Comparison of ENCODE assay signal across 21 cellular contexts in genomic region chr11:78284261-78284660, GRCh38.
DNase-seq lines count a peak whose midpoint lies in the region; ATAC-seq, FAIRE-seq and TF ChIP-seq lines count a peak whose summit lies in the region.
"Had no signal": no experiment of that assay in that cellular context is flagged by ENCODE, and none has a peak within 500 bp of the region (broad histone marks: within the 10 kb centered on the region; RNA-seq: fewer than 3 reads in every experiment).

No MANE protein-coding gene starts in this region.

- H3K4me2 ChIP-seq in DND-41 (ENCODE audit: insufficient read depth, low read length) (peak overlapping the region; percentile 13; the same call in 1 of the 2 replicates), K562 (ENCODE audit: insufficient read depth, low read length) (no peak overlapping the region)
- H3K4me2 ChIP-seq: A549, GM23338 had no signal

- H3K9ac ChIP-seq in DND-41 (ENCODE audit: low read depth, low read length) (peak overlapping the region; percentile 53), K562 (ENCODE audit: insufficient read depth in 1 of 2, low read depth in 2 of 2, low read length in 2 of 2) (peak overlapping the region in 1 of 2 experiments; percentile 76; a peak in 1 of 4 replicates)
- H3K9ac ChIP-seq: BLaER1 treated with 17β-estradiol and CSF1 and Interleukin-3, amounts not matched to agents 10 nM and 100 nM had no signal

- H3K9me3 ChIP-seq in DND-41 (ENCODE audit: insufficient read depth, low read length, severe bottlenecking) (no peaks in the 10 kb centered on the region), K562 (replicated peaks; ENCODE audit: control insufficient read depth, insufficient read depth, low read depth, low read length) (no peaks in the 10 kb centered on the region; the same call in 1 of the 2 replicates), mucosa of descending colon (no peaks in the 10 kb centered on the region)
- H3K9me3 ChIP-seq: BE2C had no signal

- TF ChIP-seq CTCF in DND-41 (IDR thresholded peaks at IDR 0.05; ENCODE audit: borderline replicate concordance, extremely low read depth, low read length, poor library complexity, severe bottlenecking), result no peak
- TF ChIP-seq CTCF in K562 (IDR thresholded peaks at IDR 0.05 in 2 of 3, conservative IDR thresholded peaks at IDR 0.05 in 1 of 3; ENCODE audit: insufficient read depth in 2 of 3, low read depth in 1 of 3, low read length in 3 of 3), result no peak
- no peak for TF ChIP-seq CTCF in GM10248 (IDR thresholded peaks at IDR 0.05; ENCODE audit: control extremely low read depth, extremely low read depth, low read depth, missing control alignments)
- no peak for TF ChIP-seq CTCF in mucosa of descending colon (IDR thresholded peaks at IDR 0.05)

- WGBS in K562 (ENCODE audit: insufficient coverage, low coverage, missing lambda C conversion rate), result 71% methylated on average over 5 of the region's 5 CpGs

- no peak for TF ChIP-seq EP300 in K562 (IDR thresholded peaks at IDR 0.05; ENCODE audit: low read length)

- in situ Hi-C loops in K562 (cut with MboI), result no loop called here

- no peaks in the 10 kb centered on the region for H3K9me1 ChIP-seq in K562 (ENCODE audit: control insufficient read depth, insufficient read depth, low read length)

- H2AFZ ChIP-seq in DND-41 (ENCODE audit: low read depth, low read length) (no peak overlapping the region), K562 (ENCODE audit: low read depth, low read length) (no peak overlapping the region)
- H2AFZ ChIP-seq: GM23338 had no signal

- H3K79me2 ChIP-seq in DND-41 (ENCODE audit: insufficient read depth, low read length), result peaks cover 99% of the 10 kb centered on the region
- H3K79me2 ChIP-seq in K562 (ENCODE audit: control insufficient read depth, insufficient read depth, low read length), result peaks cover 55% of the 10 kb centered on the region

- CTCF ChIA-PET in K562 (lab: Yijun Ruan, JAX; ENCODE audit: low intra/inter-chr PET ratio), result interaction anchor here (0.7 kb wide), 1 partner anchor 274 kb away, joined by 3 read pairs; no protein-coding TSS in a partner anchor
- CTCF ChIA-PET in GM10248 (lab: Yijun Ruan, JAX), result interaction anchor here (2.8 kb wide), 1 partner anchor 14 kb away, joined by 5 read pairs; no protein-coding TSS in a partner anchor

- H3K36me3 ChIP-seq in DND-41 (ENCODE audit: insufficient read depth, low read length) (peaks cover 28% of the 10 kb centered on the region), K562 (ENCODE audit: control insufficient read depth, insufficient read depth, low read length) (peaks cover 15% of the 10 kb centered on the region; the same call in 2 of the 3 replicates), mucosa of descending colon (ENCODE audit: low read depth) (no peaks in the 10 kb centered on the region)
- H3K36me3 ChIP-seq: BE2C had no signal

- no peak for TF ChIP-seq RAD21 in K562 (CRISPR knock-in tag; conservative IDR thresholded peaks at IDR 0.05 in 1 of 2, IDR thresholded peaks at IDR 0.05 in 1 of 2)

- H3K4me3 ChIP-seq in DND-41 (ENCODE audit: low read depth in 1 of 2, low read length in 2 of 2) (no peak overlapping the region; a peak in 1 of 4 replicates), K562 (no peak overlapping the region), mucosa of descending colon (no peak overlapping the region)
- H3K4me3 ChIP-seq: A549; BLaER1 treated with 17β-estradiol and CSF1 and Interleukin-3, amounts not matched to agents 10 nM and 100 nM; GM23338 had no signal

- ATAC-seq in DND-41 (ENCODE audit: insufficient read depth, low read depth) (no peak), K562 (peak; percentile 17), sciatic nerve (peak; percentile 55), mucosa of descending colon (no peak)
- ATAC-seq: A549, GM23338, HCT116 had no signal

- BruUV-seq in K562 (replicated peaks; lab: Mats Ljungman, UMichigan), result no TSS peak

- intact Hi-C loops in K562 (cut with micrococcal nuclease) (no loop called here), sciatic nerve (cut with DNase I) (no loop called here), mucosa of descending colon (cut with DNase I, micrococcal nuclease) (no loop called here)

- no peak for TF ChIP-seq POLR2A in K562 (conservative IDR thresholded peaks at IDR 0.05)

- no peak for FAIRE-seq in K562 (lab: Jason Lieb, UNC)
- FAIRE-seq: A549, GM12891, GM18507 had no signal

- H4K20me1 ChIP-seq in DND-41 (ENCODE audit: insufficient read depth, low read length), result no peaks in the 10 kb centered on the region
- no peaks in the 10 kb centered on the region for H4K20me1 ChIP-seq in K562 (replicated peaks; ENCODE audit: control insufficient read depth, insufficient read depth, low read length)

- POLR2A ChIA-PET in K562 (lab: Yijun Ruan, JAX) (interaction anchor here (0.8 to 1.0 kb wide), 2 partner anchors 12 to 136 kb away, joined by 4 to 5 read pairs; no protein-coding TSS in a partner anchor), GM10248 (lab: Yijun Ruan, JAX) (no interaction called here)

- DNase-seq in DND-41, result no peak
- no peak for DNase-seq in K562 (ENCODE audit: extremely low read depth in 1 of 4, low spot score in 3 of 4)
- DNase-seq in sciatic nerve (ENCODE audit: low spot score), result no peak
- DNase-seq in substantia nigra (lab: John Stamatoyannopoulos, UW), result no peak
- DNase-seq in GM10248 (ENCODE audit: extremely low spot score), result no peak
- no peak for DNase-seq in mucosa of descending colon
- DNase-seq: 8988T; ACHN; AML-193; BE2C; CD4-positive, alpha-beta T cell; CD8-positive, alpha-beta memory T cell; EL; GDM1; H9 had no signal

- H3K4me1 ChIP-seq in DND-41 (ENCODE audit: insufficient read depth, low read length) (peaks cover 86% of the 10 kb centered on the region), K562 (replicated peaks in 1 of 2; ENCODE audit: control insufficient read depth in 2 of 2, insufficient read depth in 2 of 2, low read length in 2 of 2) (peaks cover 18 to 46% of the 10 kb centered on the region in 2 experiments; a peak in 4 of 5 replicates), mucosa of descending colon (ENCODE audit: low read depth) (no peaks in the 10 kb centered on the region)
- H3K4me1 ChIP-seq: A549 had no signal

- no peaks in the 10 kb centered on the region for H3K27me3 ChIP-seq in DND-41 (ENCODE audit: insufficient read depth, low read length, poor library complexity)
- H3K27me3 ChIP-seq in K562 (ENCODE audit: control insufficient read depth in 2 of 2, insufficient read depth in 2 of 2, low read length in 2 of 2), result no peaks in the 10 kb centered on the region
- H3K27me3 ChIP-seq: BE2C; BLaER1 treated with 17β-estradiol and CSF1 and Interleukin-3, amounts not matched to agents 10 nM and 100 nM had no signal

- H3K27ac ChIP-seq in DND-41 (ENCODE audit: low read length) (peak overlapping the region; percentile 95), K562 (ENCODE audit: extremely low read depth, low read depth, low read length) (no peak overlapping the region), substantia nigra (ENCODE audit: low read depth, low read length, poor library complexity, severe bottlenecking) (no peak overlapping the region)
- H3K27ac ChIP-seq: A549; BLaER1 treated with 17β-estradiol and CSF1 and Interleukin-3, amounts not matched to agents 10 nM and 100 nM had no signal

TF ChIP-seq in K562, 482 proteins besides CTCF, POLR2A, EP300 and RAD21 (continues in another document):
- no peak for TF ChIP-seq FOXP4 (CRISPR knock-in tag; IDR thresholded peaks at IDR 0.05; ENCODE audit: borderline replicate concordance)
- TF ChIP-seq ZBTB9 (CRISPR knock-in tag; IDR thresholded peaks at IDR 0.05), result 0 out of 2 replicates have a peak, but pooled peaks have one; percentile 23

Comparison
In these comparisons a context has a peak if more than half of its experiments do, and no peak if none do; other contexts are left out.
1. ATAC-seq: peak in K562 (single experiment) and sciatic nerve (single experiment); none in DND-41 (single experiment) and mucosa of descending colon (single experiment).